Comparison of ENCODE assay signal across 29 cellular contexts in the genomic region with DNA sequence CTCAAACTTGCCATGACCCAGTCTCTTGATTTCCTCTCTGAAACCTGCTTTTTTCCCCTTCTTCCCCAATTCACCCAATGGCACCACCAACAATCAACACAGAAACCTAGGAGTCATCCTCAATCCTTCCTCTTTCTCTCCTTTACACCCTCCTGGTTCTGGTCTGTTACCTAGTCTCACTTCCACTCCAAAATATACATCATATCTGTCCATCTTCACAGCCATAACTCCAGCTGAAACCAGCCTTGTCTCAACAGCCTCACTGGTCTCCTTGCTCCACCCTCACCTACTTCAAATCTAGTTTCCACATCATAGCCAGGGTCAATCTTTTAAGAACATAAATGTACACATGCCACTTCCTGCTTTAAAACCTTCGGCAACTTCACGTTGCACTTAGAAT.
"Had no signal": no experiment of that assay in that cellular context is flagged by ENCODE, and none has a peak within 500 bp of the region (broad histone marks: within the 10 kb centered on the region; RNA-seq: fewer than 3 reads in every experiment).

No MANE protein-coding gene starts in this region.

- H3K4me1 ChIP-seq: pancreas, prostate gland, uterus had no signal

- H3K27ac Mint-ChIP-seq: activated naive CD4-positive, alpha-beta T cell treated with anti-CD3 and anti-CD28 coated beads, Interleukin-2, amount 10 ng/mL, durations not matched to agents 7 days and 5 days; activated naive CD8-positive, alpha-beta T cell treated with anti-CD3 and anti-CD28 coated beads, Interleukin-2, amount 10 ng/mL, durations not matched to agents 7 days and 5 days; effector memory CD8-positive, alpha-beta T cell; naive thymus-derived CD4-positive, alpha-beta T cell; stimulated activated effector memory CD8-positive, alpha-beta T cell treated with anti-CD3 and anti-CD28 coated beads, Interleukin-12 subunit alpha, Interleukin-12 subunit beta, amount 100 ng/mL, for 72 hours; stimulated activated naive CD8-positive, alpha-beta T cell treated with anti-CD3 and anti-CD28 coated beads, Interleukin-15, Interleukin-2, amounts not matched to agents 100 ng/mL and 50 ng/mL, for 24 hours; T-helper 2 cell treated with Interferon-gamma antibody and Interleukin-4, amounts not matched to agents 5 μg/mL and 100 μg/mL, for 36 hours; type B pancreatic cell had no signal

- H3K36me3 Mint-ChIP-seq: activated naive CD4-positive, alpha-beta T cell treated with anti-CD3 and anti-CD28 coated beads, Interleukin-2, amount 10 ng/mL, durations not matched to agents 7 days and 5 days; activated naive CD8-positive, alpha-beta T cell treated with anti-CD3 and anti-CD28 coated beads, Interleukin-2, amount 10 ng/mL, durations not matched to agents 7 days and 5 days; stimulated activated effector memory CD8-positive, alpha-beta T cell treated with anti-CD3 and anti-CD28 coated beads, Interleukin-12 subunit alpha, Interleukin-12 subunit beta, amount 100 ng/mL, for 72 hours had no signal

- H3K4me1 Mint-ChIP-seq: activated naive CD4-positive, alpha-beta T cell treated with anti-CD3 and anti-CD28 coated beads, Interleukin-2, amount 10 ng/mL, durations not matched to agents 7 days and 5 days; activated naive CD8-positive, alpha-beta T cell treated with anti-CD3 and anti-CD28 coated beads, Interleukin-2, amount 10 ng/mL, durations not matched to agents 7 days and 5 days; stimulated activated effector memory CD8-positive, alpha-beta T cell treated with anti-CD3 and anti-CD28 coated beads, Interleukin-12 subunit alpha, Interleukin-12 subunit beta, amount 100 ng/mL, for 72 hours had no signal

- H3K9me3 ChIP-seq: pancreas, prostate gland, uterus had no signal

- H3K4me3 Mint-ChIP-seq: activated naive CD4-positive, alpha-beta T cell treated with anti-CD3 and anti-CD28 coated beads, Interleukin-2, amount 10 ng/mL, durations not matched to agents 7 days and 5 days; activated naive CD8-positive, alpha-beta T cell treated with anti-CD3 and anti-CD28 coated beads, Interleukin-2, amount 10 ng/mL, durations not matched to agents 7 days and 5 days; effector memory CD8-positive, alpha-beta T cell; naive thymus-derived CD4-positive, alpha-beta T cell; stimulated activated effector memory CD8-positive, alpha-beta T cell treated with anti-CD3 and anti-CD28 coated beads, Interleukin-12 subunit alpha, Interleukin-12 subunit beta, amount 100 ng/mL, for 72 hours; stimulated activated naive CD8-positive, alpha-beta T cell treated with anti-CD3 and anti-CD28 coated beads, Interleukin-15, Interleukin-2, amounts not matched to agents 100 ng/mL and 50 ng/mL, for 24 hours; T-helper 2 cell treated with Interferon-gamma antibody and Interleukin-4, amounts not matched to agents 5 μg/mL and 100 μg/mL, for 36 hours; type B pancreatic cell had no signal

- DNase-seq: activated CD4-positive, alpha-beta T cell treated with anti-CD3 and anti-CD28 coated beads for 48 hours; activated CD4-positive, alpha-beta T cell treated with anti-CD3 and anti-CD28 coated beads, Interleukin-2, amount 50 U/mL, for 48 hours; activated CD8-positive, alpha-beta memory T cell treated with anti-CD3 and anti-CD28 coated beads, Interleukin-2, amount 50 U/mL, for 4 hours; activated gamma-delta T cell; activated naive CD4-positive, alpha-beta T cell treated with anti-CD3 and anti-CD28 coated beads, Interleukin-2, amount 10 ng/mL, durations not matched to agents 7 days and 5 days; activated naive CD8-positive, alpha-beta T cell treated with anti-CD3 and anti-CD28 coated beads, Interleukin-2, amount 10 ng/mL, durations not matched to agents 7 days and 5 days; activated T-cell treated with anti-CD3 and anti-CD28 coated beads, Interleukin-2, amount 50 U/mL, for 1 hour; brain microvascular endothelial cell; cortex of kidney; effector memory CD8-positive, alpha-beta T cell; erythroblast; head of caudate nucleus; hippocampal formation; left cardiac atrium; midbrain; naive thymus-derived CD4-positive, alpha-beta T cell; pancreas; retina; stimulated activated CD4-positive, alpha-beta T cell treated with anti-CD3 and anti-CD28 coated beads, Interleukin-12 subunit alpha, Interleukin-12 subunit beta, amount 100 ng/mL, for 4 hours; stimulated activated CD4-positive, alpha-beta T cell treated with anti-CD3 and anti-CD28 coated beads, Interleukin-4, amount 100 ng/mL, for 24 hours; uterus had no signal

- ATAC-seq: activated CD4-positive, CD25-positive, alpha-beta regulatory T cell treated with anti-CD3 and anti-CD28 coated beads, Interleukin-2, amount 50 U/mL, for 24 hours; effector memory CD8-positive, alpha-beta T cell; left cardiac atrium; naive thymus-derived CD4-positive, alpha-beta T cell; pancreas; sciatic nerve; stimulated activated effector memory CD8-positive, alpha-beta T cell treated with anti-CD3 and anti-CD28 coated beads, Interleukin-12 subunit alpha, Interleukin-12 subunit beta, amount 100 ng/mL, for 72 hours had no signal

- H3K36me3 ChIP-seq: brain microvascular endothelial cell, pancreas, prostate gland, uterus had no signal

- H3K9me3 Mint-ChIP-seq: activated naive CD4-positive, alpha-beta T cell treated with anti-CD3 and anti-CD28 coated beads, Interleukin-2, amount 10 ng/mL, durations not matched to agents 7 days and 5 days; T-helper 2 cell treated with Interferon-gamma antibody and Interleukin-4, amounts not matched to agents 5 μg/mL and 100 μg/mL, for 36 hours had no signal

- H3K27ac ChIP-seq: brain microvascular endothelial cell, pancreas, prostate gland, skin epidermis, uterus had no signal

- H3K27me3 ChIP-seq: brain microvascular endothelial cell, pancreas, uterus had no signal

- H3K4me3 ChIP-seq: pancreas, prostate gland, skin epidermis, uterus had no signal
